Comparison of ENCODE assay signal across 1 cellular context in the genomic region with DNA sequence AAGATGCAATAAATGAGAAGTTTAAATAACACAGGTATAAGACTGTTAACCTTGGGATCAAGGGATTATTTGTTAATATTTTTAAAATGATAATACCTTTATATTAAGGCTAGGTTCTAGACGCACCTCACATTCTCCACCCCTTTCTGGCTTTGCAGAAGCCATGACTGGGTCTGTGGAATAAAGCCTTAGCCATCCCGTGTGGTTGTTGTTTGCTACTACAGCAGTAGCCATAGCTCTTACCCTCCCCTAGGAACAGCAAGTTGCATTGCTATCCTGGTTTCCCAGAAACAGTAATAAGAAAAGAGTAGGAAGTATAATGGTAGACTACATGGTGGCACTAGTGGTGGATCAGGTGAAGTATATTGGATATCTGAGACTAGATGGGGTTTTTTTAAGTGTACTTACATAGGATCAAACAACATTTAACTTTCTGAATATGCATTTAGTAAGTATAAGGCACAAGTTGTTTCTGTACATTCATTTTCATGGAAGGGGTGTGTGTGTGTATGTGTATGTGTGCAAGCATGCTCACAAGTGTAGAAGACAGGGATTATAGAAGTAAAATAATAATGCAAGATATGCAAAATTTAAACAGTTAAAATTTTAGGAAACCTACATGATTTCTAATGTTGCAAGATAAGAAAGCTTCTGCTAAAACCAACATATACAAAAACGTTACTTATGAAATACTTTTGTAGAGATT.
TF ChIP-seq lines count a peak whose summit lies in the region.

No MANE protein-coding gene starts in this region.

TF ChIP-seq in IMR-90, 13 proteins besides CTCF, POLR2A, EP300 and RAD21:
- TF ChIP-seq SMC3 (IDR thresholded peaks at IDR 0.05; ENCODE audit: low read depth, low read length) (no peak), CEBPB (IDR thresholded peaks at IDR 0.05; ENCODE audit: low read depth, low read length) (no peak), MAFK (IDR thresholded peaks at IDR 0.05; ENCODE audit: low read depth, low read length) (peak; percentile 20; the same call in 1 of the 2 replicates), MXI1 (IDR thresholded peaks at IDR 0.05; ENCODE audit: borderline replicate concordance, low read depth, low read length) (no peak), NFE2L2 (IDR thresholded peaks at IDR 0.05; ENCODE audit: low read depth, low read length) (no peak), MAZ (IDR thresholded peaks at IDR 0.05; ENCODE audit: borderline replicate concordance, low read depth, low read length) (no peak)
